15 cellular contexts compared by ENCODE assay signal in the genomic region with DNA sequence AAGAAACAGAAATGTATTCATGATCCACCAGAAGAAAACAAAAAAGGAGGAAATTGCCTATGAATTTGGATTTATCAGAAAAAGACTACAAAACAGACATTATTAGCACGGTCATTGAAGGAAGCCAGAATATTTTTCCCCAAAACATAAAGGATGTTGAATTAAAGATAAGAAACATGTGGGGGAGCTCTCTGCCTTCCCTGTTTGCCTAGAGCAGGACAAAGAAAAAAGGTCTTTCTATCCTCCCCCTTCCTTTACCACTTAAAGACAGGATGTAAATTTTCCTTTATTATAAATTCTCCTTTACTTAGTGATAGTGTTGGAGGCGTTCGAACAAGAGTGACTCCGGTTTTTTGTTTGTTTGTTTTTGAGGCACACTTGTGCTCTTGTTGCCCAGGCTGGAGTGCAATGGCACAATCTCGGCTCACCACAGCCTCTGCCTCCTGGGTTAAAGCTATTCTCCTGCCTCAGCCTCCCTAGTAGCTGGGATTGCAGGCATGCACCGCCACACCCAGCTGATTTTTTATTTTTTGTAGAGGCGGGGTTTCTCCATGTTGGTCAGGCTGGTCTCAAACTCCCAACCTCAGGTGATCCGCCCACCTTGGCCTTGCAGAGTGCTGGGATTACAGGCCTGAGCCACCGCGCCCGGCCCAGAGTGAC. TPM values are rescaled to one million over a fixed set of nuclear protein-coding genes. Genes with fewer than 3 reads are reported as not detected.
DNase-seq lines count a peak whose midpoint lies in the region; ATAC-seq and TF ChIP-seq lines count a peak whose summit lies in the region.
"Had no signal": no experiment of that assay in that cellular context is flagged by ENCODE, and none has a peak within 500 bp of the region (broad histone marks: within the 10 kb centered on the region; RNA-seq: fewer than 3 reads in every experiment).

No MANE protein-coding gene starts in this region.

- ATAC-seq in CD4-positive, CD25-positive, alpha-beta regulatory T cell (ENCODE audit: low read depth in 2 of 2), result no peak
- no peak for ATAC-seq in RWPE2 (ENCODE audit: low read depth)
- ATAC-seq: activated CD4-positive, alpha-beta T cell treated with anti-CD3 and anti-CD28 coated beads for 36 hours had no signal

- no peaks in the 10 kb centered on the region for H3K36me3 ChIP-seq in CD4-positive, CD25-positive, alpha-beta regulatory T cell (ENCODE audit: control insufficient read depth, insufficient read depth, low read length)
- no peaks in the 10 kb centered on the region for H3K36me3 ChIP-seq in HEK293 (ENCODE audit: control insufficient read depth in 2 of 2, insufficient read depth in 1 of 2, low read length in 2 of 2)
- no peaks in the 10 kb centered on the region for H3K36me3 ChIP-seq in RWPE2 (ENCODE audit: low read depth)
- H3K36me3 ChIP-seq: esophagus squamous epithelium had no signal

- peaks cover 8% of the 10 kb centered on the region for H3K27me3 Mint-ChIP-seq in CD4-positive, CD25-positive, alpha-beta regulatory T cell
- H3K27me3 Mint-ChIP-seq: activated CD4-positive, alpha-beta T cell treated with anti-CD3 and anti-CD28 coated beads for 36 hours; activated T-cell treated with anti-CD3 and anti-CD28 coated beads, Interleukin-2, amount 50 U/mL, for 24 hours had no signal

- no peaks in the 10 kb centered on the region for H3K9me3 Mint-ChIP-seq in CD4-positive, CD25-positive, alpha-beta regulatory T cell
- H3K9me3 Mint-ChIP-seq: activated T-cell treated with anti-CD3 and anti-CD28 coated beads, Interleukin-2, amount 50 U/mL, for 24 hours had no signal

- DNase-seq in CD4-positive, CD25-positive, alpha-beta regulatory T cell, result no peak
- no peak for DNase-seq in RWPE2 (ENCODE audit: low spot score)
- DNase-seq in fibroblast of villous mesenchyme (ENCODE audit: low read depth), result peak; percentile 12
- no peak for DNase-seq in NCI-H1930 (lab: John Stamatoyannopoulos, UW)
- no peak for DNase-seq in DMS79 treated with DMSO at 0.1 percent for 48 hours (lab: John Stamatoyannopoulos, UW)
- no peak for DNase-seq in activated CD8-positive, alpha-beta memory T cell treated with anti-CD3 and anti-CD28 coated beads for 24 hours
- DNase-seq in dedifferentiated amniotic fluid mesenchymal stem cell (ENCODE audit: extremely low spot score), result no peak
- DNase-seq: activated CD4-positive, alpha-beta T cell treated with anti-CD3 and anti-CD28 coated beads for 36 hours; activated T-cell treated with anti-CD3 and anti-CD28 coated beads, Interleukin-2, amount 50 U/mL, for 24 hours; esophagus squamous epithelium; NCI-H187; NCI-H82; nucleus accumbens had no signal

- H3K4me1 ChIP-seq in CD4-positive, CD25-positive, alpha-beta regulatory T cell (ENCODE audit: control insufficient read depth, insufficient read depth, low read length, poor library complexity, severe bottlenecking), result no peaks in the 10 kb centered on the region
- H3K4me1 ChIP-seq in HEK293 (ENCODE audit: control insufficient read depth, insufficient read depth, low read length), result no peaks in the 10 kb centered on the region
- H3K4me1 ChIP-seq in RWPE2 (ENCODE audit: insufficient read depth, poor library complexity, severe bottlenecking), result no peaks in the 10 kb centered on the region
- H3K4me1 ChIP-seq: esophagus squamous epithelium had no signal

- no peaks in the 10 kb centered on the region for H3K36me3 Mint-ChIP-seq in CD4-positive, CD25-positive, alpha-beta regulatory T cell

- POLR2A ChIA-PET in HEK293 (lab: Yijun Ruan, JAX), result no interaction called here

- H3K9me3 ChIP-seq in CD4-positive, CD25-positive, alpha-beta regulatory T cell (ENCODE audit: control insufficient read depth in 2 of 2, low read length in 2 of 2), result no peaks in the 10 kb centered on the region
- H3K9me3 ChIP-seq in HEK293 (ENCODE audit: control insufficient read depth, insufficient read depth, low read depth, low read length) (no peaks in the 10 kb centered on the region), RWPE2 (ENCODE audit: severe bottlenecking) (no peaks in the 10 kb centered on the region)
- H3K9me3 ChIP-seq: esophagus squamous epithelium had no signal

- CTCF ChIA-PET in HEK293 (lab: Yijun Ruan, JAX), result interaction anchor here (0.5 to 0.6 kb wide), 2 partner anchors 12 to 123 kb away, joined by 3 read pairs; no protein-coding TSS in a partner anchor

- peak overlapping the region in 2 of 3 donors; percentile 20 to 22 for H3K27ac Mint-ChIP-seq in CD4-positive, CD25-positive, alpha-beta regulatory T cell
- H3K27ac Mint-ChIP-seq: activated CD4-positive, alpha-beta T cell treated with anti-CD3 and anti-CD28 coated beads for 36 hours; activated T-cell treated with anti-CD3 and anti-CD28 coated beads, Interleukin-2, amount 50 U/mL, for 24 hours had no signal

- TF ChIP-seq CTCF in HEK293 (tag by site-specific recombination; IDR thresholded peaks at IDR 0.05) (no peak), RWPE2 (IDR thresholded peaks at IDR 0.05; ENCODE audit: poor library complexity, severe bottlenecking) (peak; percentile 27), fibroblast of villous mesenchyme (IDR thresholded peaks at IDR 0.05; ENCODE audit: insufficient read depth, low read depth, low read length) (peak; percentile 7)

- H3K4me3 ChIP-seq in CD4-positive, CD25-positive, alpha-beta regulatory T cell (ENCODE audit: low read depth, low read length), result no peak overlapping the region
- H3K4me3 ChIP-seq in HEK293 (ENCODE audit: low read depth, low read length) (no peak overlapping the region), RWPE2 (ENCODE audit: severe bottlenecking) (no peak overlapping the region), fibroblast of villous mesenchyme (ENCODE audit: low read depth, low read length) (no peak overlapping the region)
- H3K4me3 ChIP-seq: esophagus squamous epithelium had no signal

- no peak overlapping the region for H3K27ac ChIP-seq in CD4-positive, CD25-positive, alpha-beta regulatory T cell (ENCODE audit: insufficient read depth, low read length, poor library complexity, severe bottlenecking)
- H3K27ac ChIP-seq in HEK293 (ENCODE audit: extremely low read depth, low read depth, low read length) (no peak overlapping the region), RWPE2 (ENCODE audit: poor library complexity, severe bottlenecking) (no peak overlapping the region)
- H3K27ac ChIP-seq: C4-2B, esophagus squamous epithelium had no signal

- peaks cover 0 to 2% (median 0%) of the 10 kb centered on the region in 4 donors for H3K4me1 Mint-ChIP-seq in CD4-positive, CD25-positive, alpha-beta regulatory T cell

- H3K27me3 ChIP-seq in CD4-positive, CD25-positive, alpha-beta regulatory T cell (ENCODE audit: control insufficient read depth, insufficient read depth, low read length), result no peaks in the 10 kb centered on the region
- no peaks in the 10 kb centered on the region for H3K27me3 ChIP-seq in RWPE2 (ENCODE audit: insufficient read depth, poor library complexity, severe bottlenecking)
- H3K27me3 ChIP-seq: esophagus squamous epithelium had no signal

- H3K4me3 Mint-ChIP-seq in CD4-positive, CD25-positive, alpha-beta regulatory T cell, result no peak overlapping the region
- H3K4me3 Mint-ChIP-seq: activated CD4-positive, alpha-beta T cell treated with anti-CD3 and anti-CD28 coated beads for 36 hours; activated T-cell treated with anti-CD3 and anti-CD28 coated beads, Interleukin-2, amount 50 U/mL, for 24 hours had no signal

TF ChIP-seq in HEK293, 187 proteins besides CTCF, POLR2A, EP300 and RAD21:
- TF ChIP-seq ZNF350 (tag by site-specific recombination; IDR thresholded peaks at IDR 0.05), result no peak
- TF ChIP-seq ZNF654 (tag by site-specific recombination; IDR thresholded peaks at IDR 0.05; ENCODE audit: low read depth), result peak; percentile 6; the same call in 1 of the 2 replicates
- no peak for TF ChIP-seq ZNF544 (tag by site-specific recombination; IDR thresholded peaks at IDR 0.05)
- TF ChIP-seq, protein P1, sequence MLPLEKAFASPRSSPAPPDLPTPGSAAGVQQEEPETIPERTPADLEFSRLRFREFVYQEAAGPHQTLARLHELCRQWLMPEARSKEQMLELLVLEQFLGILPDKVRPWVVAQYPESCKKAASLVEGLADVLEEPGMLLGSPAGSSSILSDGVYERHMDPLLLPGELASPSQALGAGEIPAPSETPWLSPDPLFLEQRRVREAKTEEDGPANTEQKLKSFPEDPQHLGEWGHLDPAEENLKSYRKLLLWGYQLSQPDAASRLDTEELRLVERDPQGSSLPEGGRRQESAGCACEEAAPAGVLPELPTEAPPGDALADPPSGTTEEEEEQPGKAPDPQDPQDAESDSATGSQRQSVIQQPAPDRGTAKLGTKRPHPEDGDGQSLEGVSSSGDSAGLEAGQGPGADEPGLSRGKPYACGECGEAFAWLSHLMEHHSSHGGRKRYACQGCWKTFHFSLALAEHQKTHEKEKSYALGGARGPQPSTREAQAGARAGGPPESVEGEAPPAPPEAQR (tag by site-specific recombination; IDR thresholded peaks at IDR 0.05), result no peak
- no peak for TF ChIP-seq OSR2 (tag by site-specific recombination; IDR thresholded peaks at IDR 0.05)
- TF ChIP-seq, protein P2, sequence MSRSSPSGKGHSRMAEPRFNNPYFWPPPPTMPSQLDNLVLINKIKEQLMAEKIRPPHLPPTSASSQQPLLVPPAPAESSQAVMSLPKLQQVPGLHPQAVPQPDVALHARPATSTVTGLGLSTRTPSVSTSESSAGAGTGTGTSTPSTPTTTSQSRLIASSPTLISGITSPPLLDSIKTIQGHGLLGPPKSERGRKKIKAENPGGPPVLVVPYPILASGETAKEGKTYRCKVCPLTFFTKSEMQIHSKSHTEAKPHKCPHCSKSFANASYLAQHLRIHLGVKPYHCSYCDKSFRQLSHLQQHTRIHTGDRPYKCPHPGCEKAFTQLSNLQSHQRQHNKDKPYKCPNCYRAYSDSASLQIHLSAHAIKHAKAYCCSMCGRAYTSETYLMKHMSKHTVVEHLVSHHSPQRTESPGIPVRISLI (tag by site-specific recombination; IDR thresholded peaks at IDR 0.05), result 0 out of 2 replicates have a peak, but pooled peaks have one; percentile 15

RNA-seq across cellular contexts. Expression of a gene that starts 14.9 kb away (rescaled TPM):
- total RNA-seq in CD4-positive, CD25-positive, alpha-beta regulatory T cell, result 94.4 TPM
- polyA plus RNA-seq in CD4-positive, CD25-positive, alpha-beta regulatory T cell, result 100 to 1,000 TPM; 235 to 283 (median 264) TPM
- total RNA-seq in fibroblast of villous mesenchyme, result 491 and 661 TPM in 2 replicates
